ENCODE assay signal across 14 cellular contexts in genomic region chr13:101307181-101307701, GRCh38.
A peak's percentile ranks its signal among the peaks of the same experiment; 100 is the strongest.
DNase-seq lines count a peak whose midpoint lies in the region; ATAC-seq and TF ChIP-seq lines count a peak whose summit lies in the region.
"Had no signal": no experiment of that assay in that cellular context is flagged by ENCODE, and none has a peak within 500 bp of the region (broad histone marks: within the 10 kb centered on the region; RNA-seq: fewer than 3 reads in every experiment).

No MANE protein-coding gene starts in this region.

- no peaks in the 10 kb centered on the region for H3K9me2 ChIP-seq in GM23248 (ENCODE audit: insufficient read depth)

- H3K36me3 ChIP-seq in GM23248 (ENCODE audit: low read depth) (no peaks in the 10 kb centered on the region), ascending aorta (no peaks in the 10 kb centered on the region), tibial artery (no peaks in the 10 kb centered on the region)

- ATAC-seq in GM19328 (IDR thresholded peaks at IDR 0.05; ENCODE audit: unreplicated experiment) (no peak), GM18909 (IDR thresholded peaks at IDR 0.05; ENCODE audit: poor library complexity, unreplicated experiment) (no peak)
- ATAC-seq: activated CD8-positive, alpha-beta T cell treated with anti-CD3 and anti-CD28 coated beads for 36 hours; GM23338 had no signal

- WGBS in GM23248 (ENCODE audit: low coverage in 1 of 2, low lambda C conversion rate in 2 of 2, missing lambda C conversion rate in 2 of 2), 2 experiments = 1% methylated on average over 5 of the region's 5 CpGs

- no peaks in the 10 kb centered on the region for H3K79me2 ChIP-seq in GM23248 (ENCODE audit: insufficient read depth)

- TF ChIP-seq CTCF in ascending aorta (IDR thresholded peaks at IDR 0.05) (no peak), tibial artery (IDR thresholded peaks at IDR 0.05) (no peak)

- in situ Hi-C loops in GM23248 (cut with MboI) = no loop called here

- peak overlapping the region; percentile 13 for H3K9ac ChIP-seq in GM23248

- H2AFZ ChIP-seq in GM23248 = peak overlapping the region; percentile 42
- H2AFZ ChIP-seq: GM23338 had no signal

- H3K4me3 ChIP-seq in GM23248 (peak overlapping the region; percentile 42), ascending aorta (no peak overlapping the region), tibial artery (no peak overlapping the region)
- H3K4me3 ChIP-seq: GM23338 had no signal

- H3K27me3 ChIP-seq in GM23248 (replicated peaks; ENCODE audit: insufficient read depth) = no peaks in the 10 kb centered on the region
- no peaks in the 10 kb centered on the region for H3K27me3 ChIP-seq in ascending aorta
- H3K27me3 ChIP-seq in tibial artery = no peaks in the 10 kb centered on the region

- H3K4me2 ChIP-seq in GM23248 (ENCODE audit: unreplicated experiment) = peak overlapping the region; percentile 74
- H3K4me2 ChIP-seq: GM23338 had no signal

- peaks cover 52% of the 10 kb centered on the region for H3F3A ChIP-seq in GM23248 (ENCODE audit: insufficient read depth)

- intact Hi-C loops in ascending aorta (cut with DNase I) (loop anchor here (5.0 to 10.0 kb wide), 3 partner anchors 92 to 1088 kb away; partner anchors contain the start of gene ITGBL1), tibial artery (cut with DNase I; ENCODE audit: low total_unique reads) (loop anchor here (10.0 kb wide), 1 partner anchor 148 kb away; the partner anchor contains the start of gene ITGBL1)

- H3K4me1 ChIP-seq in GM23248 (ENCODE audit: insufficient read depth) (peaks cover 52% of the 10 kb centered on the region), ascending aorta (peaks cover 0 to 32% of the 10 kb centered on the region in 2 donors), tibial artery (peaks cover 0 to 61% (median 21%) of the 10 kb centered on the region in 4 donors)

- DNase-seq in GM23248 (peak; percentile 84), ascending aorta (ENCODE audit: low spot score in 2 of 2) (peak in 1 of 2 donors; percentile 74), iris pigment epithelial cell (ENCODE audit: low read depth) (peak; percentile 95), tibial artery (no peak), COLO668 (lab: John Stamatoyannopoulos, UW; ENCODE audit: unreplicated experiment) (no peak)
- DNase-seq: activated CD8-positive, alpha-beta T cell treated with anti-CD3 and anti-CD28 coated beads for 36 hours; caudate nucleus; erythroblast; NCI-H2081; retina; Right ventricle myocardium superior had no signal

- H4K20me1 ChIP-seq in GM23248 (ENCODE audit: insufficient read depth) = no peaks in the 10 kb centered on the region

- H3K27ac ChIP-seq in GM23248 = peak overlapping the region; percentile 66
- peak overlapping the region; percentile 73 to 80 for H3K27ac ChIP-seq in ascending aorta
- peak overlapping the region; percentile 46 to 72 for H3K27ac ChIP-seq in tibial artery

- H3K9me3 ChIP-seq in GM23248 (ENCODE audit: low read depth) = no peaks in the 10 kb centered on the region
- no peaks in the 10 kb centered on the region for H3K9me3 ChIP-seq in ascending aorta
- no peaks in the 10 kb centered on the region for H3K9me3 ChIP-seq in tibial artery

Comparison
In these comparisons a context has a peak if more than half of its experiments do, and no peak if none do; other contexts are left out.
1. DNase-seq: peak in GM23248 (single experiment) and iris pigment epithelial cell (single experiment); none in tibial artery (0 of 2) and COLO668 (single experiment).
2. Peak in every context shown above with its lines, with median percentiles within 50 percentile points of each other: H3K27ac ChIP-seq.